In the genomic region with DNA sequence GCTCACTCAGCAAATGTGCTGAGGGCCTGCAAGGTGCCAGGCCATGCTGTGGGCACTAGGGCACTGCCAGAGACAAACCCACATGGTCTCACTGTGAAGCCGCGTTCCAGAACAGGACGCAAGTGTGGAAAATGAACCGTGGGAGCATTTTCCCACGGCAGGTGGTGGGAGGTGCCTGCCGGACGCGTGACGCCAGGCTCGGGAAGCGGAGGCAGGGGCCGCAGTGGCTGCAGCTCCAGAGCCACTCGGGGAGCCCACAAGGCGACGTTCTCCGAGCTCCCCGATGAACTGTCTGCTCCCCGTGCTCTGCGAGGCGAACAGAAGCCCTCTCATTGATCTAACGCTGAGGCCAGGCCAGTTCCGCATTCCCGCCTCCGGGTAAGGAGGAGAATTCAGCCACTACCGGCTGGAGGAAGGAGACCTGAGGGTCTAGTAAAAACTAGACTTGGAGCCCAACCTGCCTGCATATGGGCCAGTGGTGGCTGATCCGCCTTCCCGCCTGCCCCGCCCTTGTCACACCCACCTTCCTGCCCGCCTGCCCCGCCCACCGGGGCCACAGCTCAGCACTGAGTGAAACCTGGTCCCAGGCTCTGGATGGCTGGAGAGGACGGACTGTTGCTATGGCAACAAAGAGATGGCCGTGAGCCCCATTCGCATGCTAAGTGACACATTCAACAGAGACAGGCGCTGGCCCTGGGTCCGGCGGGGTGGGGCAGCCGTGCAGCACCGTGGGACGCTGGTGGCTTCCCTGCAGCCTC, we compare ENCODE assay signal across 8 cellular contexts. TPM values are rescaled to one million over a fixed set of nuclear protein-coding genes. Genes with fewer than 3 reads are reported as not detected.
DNase-seq lines count a peak whose midpoint lies in the region; ATAC-seq and TF ChIP-seq lines count a peak whose summit lies in the region.

No MANE protein-coding gene starts in this region.

- no peak for TF ChIP-seq CTCF in thyroid gland (IDR thresholded peaks at IDR 0.05)
- TF ChIP-seq CTCF in brain microvascular endothelial cell (IDR thresholded peaks at IDR 0.05; ENCODE audit: low read depth, low read length, missing control alignments): no peak

- ATAC-seq in HG02588 (IDR thresholded peaks at IDR 0.05; ENCODE audit: unreplicated experiment): no peak

- peak; percentile 23 for DNase-seq in activated naive CD4-positive, alpha-beta T cell treated with Interleukin-2 at 50 U/mL for 16 hours
- no peak for DNase-seq in activated naive CD4-positive, alpha-beta T cell treated with anti-CD3 and anti-CD28 coated beads, Interleukin-2, amount 50 U/mL, for 16 hours
- DNase-seq in SW480 (ENCODE audit: low spot score): peak; percentile 59
- DNase-seq in iPS DF 19.7 (ENCODE audit: low read depth, low spot score): peak; percentile 94
- peak; percentile 48 to 57 for DNase-seq in thyroid gland
- DNase-seq in stimulated activated naive CD4-positive, alpha-beta T cell treated with Interleukin-2 at 50 U/mL for 16 hours (lab: John Stamatoyannopoulos, UW): no peak
- DNase-seq in brain microvascular endothelial cell: no peak

- no peaks in the 10 kb centered on the region for H3K36me3 ChIP-seq in thyroid gland
- no peaks in the 10 kb centered on the region for H3K36me3 ChIP-seq in brain microvascular endothelial cell (replicated peaks)

- H3K27me3 ChIP-seq in thyroid gland (no peaks in the 10 kb centered on the region), brain microvascular endothelial cell (replicated peaks) (peaks cover 9% of the 10 kb centered on the region)

- H3K27ac ChIP-seq in thyroid gland (no peak overlapping the region), brain microvascular endothelial cell (no peak overlapping the region)

- in situ Hi-C loops in brain microvascular endothelial cell (cut with HindIII; ENCODE audit: low pct_ligation_motif_present, low sequenced_read_pairs): no loop called here

- WGBS in thyroid gland, 2 donors: 2 to 14% methylated on average over 19 to 26 of the region's 40 CpGs

- H3K4me1 ChIP-seq in thyroid gland: no peaks in the 10 kb centered on the region

- intact Hi-C loops in thyroid gland (cut with DNase I): no loop called here

- no peaks in the 10 kb centered on the region for H3K9me3 ChIP-seq in thyroid gland

- no peak overlapping the region for H3K4me3 ChIP-seq in thyroid gland (replicated peaks in 1 of 3)
- H3K4me3 ChIP-seq in brain microvascular endothelial cell (ENCODE audit: low read depth, low read length): no peak overlapping the region

- TF ChIP-seq POLR2A in thyroid gland (IDR thresholded peaks at IDR 0.05): no peak

RNA-seq across cellular contexts. Expression of a gene that starts 13.2 kb away (rescaled TPM):
- under 1 TPM; 0.13 to 0.40 (median 0.29) TPM for total RNA-seq in thyroid gland

RNA-seq across cellular contexts. Expression of a gene that starts 59.1 kb away (rescaled TPM):
- total RNA-seq in thyroid gland: 1 to 10 TPM; 2.1 to 9.3 (median 3.5) TPM

Comparison
In these comparisons a context has a peak if more than half of its experiments do, and no peak if none do; other contexts are left out.
1. DNase-seq: peak in activated naive CD4-positive, alpha-beta T cell treated with Interleukin-2 at 50 U/mL for 16 hours (single experiment), SW480 (single experiment), iPS DF 19.7 (single experiment) and thyroid gland (2 of 2); none in activated naive CD4-positive, alpha-beta T cell treated with anti-CD3 and anti-CD28 coated beads, Interleukin-2, amount 50 U/mL, for 16 hours (single experiment), stimulated activated naive CD4-positive, alpha-beta T cell treated with Interleukin-2 at 50 U/mL for 16 hours (single experiment) and brain microvascular endothelial cell (single experiment).